1 cellular context compared by ENCODE assay signal in the genomic region with DNA sequence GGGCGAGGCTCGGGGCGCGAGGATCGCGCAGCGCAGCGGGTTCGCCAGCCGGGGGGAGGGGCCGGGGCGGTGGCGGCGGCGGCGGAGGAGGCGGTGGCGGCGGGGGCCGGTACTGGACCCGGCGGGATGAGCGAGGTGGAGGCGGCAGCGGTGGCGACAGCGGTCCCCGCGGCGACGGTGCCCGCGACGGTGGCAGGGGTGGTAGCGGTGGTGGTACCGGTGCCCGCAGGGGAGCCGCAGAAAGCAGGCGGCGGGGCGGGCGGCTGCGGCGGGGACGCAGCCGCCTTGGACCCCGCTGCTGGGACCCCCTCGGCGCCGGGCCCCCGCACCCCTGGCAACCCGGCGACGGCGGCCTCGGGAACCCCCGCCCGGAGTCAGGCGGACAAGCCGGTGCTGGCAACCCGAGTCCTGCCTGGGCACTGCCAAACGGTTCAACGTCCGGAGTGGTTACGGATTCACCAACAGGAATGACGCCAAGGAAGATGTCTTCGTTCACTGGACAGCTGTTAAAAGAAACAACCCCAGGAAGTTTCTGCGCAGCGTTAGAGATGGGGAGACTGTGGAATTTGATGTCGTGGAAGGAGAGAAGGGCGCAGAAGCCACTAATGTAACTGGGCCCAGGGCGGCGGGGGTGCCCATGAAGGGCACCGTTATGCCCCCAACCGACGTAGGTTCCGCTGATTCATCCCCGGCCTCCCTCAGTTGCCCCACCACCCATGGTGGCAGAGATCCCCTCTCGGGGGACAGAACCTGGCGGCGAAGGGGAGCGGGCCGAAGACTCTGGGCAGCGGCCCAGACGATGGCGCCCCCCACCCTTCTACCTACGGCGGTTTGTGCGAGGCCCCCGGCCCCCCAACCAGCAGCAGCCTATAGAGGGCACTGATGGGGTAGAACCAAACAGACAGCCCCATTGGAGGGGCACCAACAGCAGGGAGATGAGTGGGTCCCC.
TF ChIP-seq lines count a peak whose summit lies in the region.

No MANE protein-coding gene starts in this region.

TF ChIP-seq in WTC11, 78 proteins besides CTCF, POLR2A, EP300 and RAD21 (continued from another document):
- TF ChIP-seq IRF1 (CRISPR knock-in tag; IDR thresholded peaks at IDR 0.05) (no peak), E2F4 (CRISPR knock-in tag; IDR thresholded peaks at IDR 0.05; ENCODE audit: borderline replicate concordance, low read depth) (no peak), EMX1 (CRISPR knock-in tag; IDR thresholded peaks at IDR 0.05) (no peak), GTF2I (CRISPR knock-in tag; conservative IDR thresholded peaks at IDR 0.05) (no peak), ATF1 (CRISPR knock-in tag; IDR thresholded peaks at IDR 0.05) (no peak), MAX (CRISPR knock-in tag; IDR thresholded peaks at IDR 0.05) (no peak)
- TF ChIP-seq, protein P1, sequence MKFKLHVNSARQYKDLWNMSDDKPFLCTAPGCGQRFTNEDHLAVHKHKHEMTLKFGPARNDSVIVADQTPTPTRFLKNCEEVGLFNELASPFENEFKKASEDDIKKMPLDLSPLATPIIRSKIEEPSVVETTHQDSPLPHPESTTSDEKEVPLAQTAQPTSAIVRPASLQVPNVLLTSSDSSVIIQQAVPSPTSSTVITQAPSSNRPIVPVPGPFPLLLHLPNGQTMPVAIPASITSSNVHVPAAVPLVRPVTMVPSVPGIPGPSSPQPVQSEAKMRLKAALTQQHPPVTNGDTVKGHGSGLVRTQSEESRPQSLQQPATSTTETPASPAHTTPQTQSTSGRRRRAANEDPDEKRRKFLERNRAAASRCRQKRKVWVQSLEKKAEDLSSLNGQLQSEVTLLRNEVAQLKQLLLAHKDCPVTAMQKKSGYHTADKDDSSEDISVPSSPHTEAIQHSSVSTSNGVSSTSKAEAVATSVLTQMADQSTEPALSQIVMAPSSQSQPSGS (CRISPR knock-in tag; IDR thresholded peaks at IDR 0.05; ENCODE audit: borderline replicate concordance, low read depth), result no peak
